14 cellular contexts compared by ENCODE assay signal in the genomic region with DNA sequence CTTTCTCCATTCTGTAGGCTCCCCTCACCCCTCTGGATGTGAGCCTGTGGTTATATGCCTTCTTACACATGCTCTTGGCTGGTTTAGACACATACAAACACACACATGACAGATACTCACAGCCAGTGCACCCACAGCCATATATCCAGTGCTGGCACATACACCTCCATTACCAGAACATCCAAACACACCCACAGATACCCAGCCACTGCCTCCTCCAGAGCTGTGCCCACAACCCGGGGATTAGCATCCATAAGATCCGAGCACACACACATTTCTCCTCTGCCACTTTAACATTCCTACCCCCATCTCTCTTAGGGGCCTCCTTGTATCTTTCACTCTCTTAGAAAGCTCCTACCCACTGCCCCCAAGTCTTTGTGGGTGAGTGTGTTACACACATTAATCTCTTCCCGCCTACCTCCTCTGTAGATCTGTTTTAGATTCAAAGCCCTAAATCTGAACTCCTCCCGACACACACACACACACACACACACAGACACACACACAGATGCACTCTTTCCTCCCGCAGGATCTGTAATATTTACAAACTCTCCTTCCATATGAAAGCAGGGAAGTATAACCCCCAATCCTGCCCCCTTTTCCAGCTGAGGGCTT. TPM values are rescaled to one million over a fixed set of nuclear protein-coding genes. Genes with fewer than 3 reads are reported as not detected.
DNase-seq lines count a peak whose midpoint lies in the region; ATAC-seq and TF ChIP-seq lines count a peak whose summit lies in the region.
"Had no signal": no experiment of that assay in that cellular context is flagged by ENCODE, and none has a peak within 500 bp of the region (broad histone marks: within the 10 kb centered on the region; RNA-seq: fewer than 3 reads in every experiment).

No MANE protein-coding gene starts in this region.

- H3K4me3 Mint-ChIP-seq in stimulated activated naive CD8-positive, alpha-beta T cell treated with anti-CD3 and anti-CD28 coated beads, Interleukin-15, Interleukin-2, amounts not matched to agents 100 ng/mL and 50 ng/mL, for 24 hours: no peak overlapping the region
- H3K4me3 Mint-ChIP-seq in chondrocyte (ENCODE audit: unreplicated experiment) (peak overlapping the region; percentile 8), neural progenitor cell (peak overlapping the region; percentile 89)

- no peak overlapping the region for H3K4me3 ChIP-seq in neural progenitor cell

- peaks cover 56% of the 10 kb centered on the region for H3K36me3 Mint-ChIP-seq in stimulated activated naive CD8-positive, alpha-beta T cell treated with anti-CD3 and anti-CD28 coated beads, Interleukin-15, Interleukin-2, amounts not matched to agents 100 ng/mL and 50 ng/mL, for 24 hours (ENCODE audit: low read depth)
- H3K36me3 Mint-ChIP-seq in chondrocyte (ENCODE audit: low read depth) (peaks cover 37% of the 10 kb centered on the region), neural progenitor cell (peaks cover 29% of the 10 kb centered on the region)

- no peak overlapping the region for H3K9ac ChIP-seq in neural progenitor cell

- no peaks in the 10 kb centered on the region for H3K9me3 ChIP-seq in neural progenitor cell (ENCODE audit: low read depth)

- peak overlapping the region; percentile 12 for H3K4me2 ChIP-seq in neural progenitor cell

- DNase-seq in stimulated activated naive CD8-positive, alpha-beta T cell treated with anti-CD3 and anti-CD28 coated beads, Interleukin-15, Interleukin-2, amounts not matched to agents 100 U/mL and 50 U/mL, for 24 hours: no peak
- no peak for DNase-seq in chondrocyte (ENCODE audit: low spot score)
- DNase-seq in neural progenitor cell (ENCODE audit: low spot score): no peak
- no peak for DNase-seq in posterior cingulate gyrus
- no peak for DNase-seq in A172 (ENCODE audit: low spot score)
- DNase-seq: DMS153; effector CD8-positive, alpha-beta T cell; kidney; NCI-H2029 had no signal

- no peaks in the 10 kb centered on the region for H3K9me3 Mint-ChIP-seq in stimulated activated naive CD8-positive, alpha-beta T cell treated with anti-CD3 and anti-CD28 coated beads, Interleukin-15, Interleukin-2, amounts not matched to agents 100 ng/mL and 50 ng/mL, for 24 hours
- H3K9me3 Mint-ChIP-seq in chondrocyte (ENCODE audit: low read depth) (no peaks in the 10 kb centered on the region), neural progenitor cell (no peaks in the 10 kb centered on the region)

- no peaks in the 10 kb centered on the region for H3K27me3 ChIP-seq in neural progenitor cell

- peaks cover 50% of the 10 kb centered on the region for H3K4me1 Mint-ChIP-seq in stimulated activated naive CD8-positive, alpha-beta T cell treated with anti-CD3 and anti-CD28 coated beads, Interleukin-15, Interleukin-2, amounts not matched to agents 100 ng/mL and 50 ng/mL, for 24 hours (ENCODE audit: low read depth)
- H3K4me1 Mint-ChIP-seq in chondrocyte (ENCODE audit: low read depth): peaks cover 63% of the 10 kb centered on the region
- peaks cover 77% of the 10 kb centered on the region for H3K4me1 Mint-ChIP-seq in neural progenitor cell

- TF ChIP-seq CTCF in chondrocyte (IDR thresholded peaks at IDR 0.05) (no peak), neural progenitor cell (IDR thresholded peaks at IDR 0.05) (no peak)

- H3K4me1 ChIP-seq in neural progenitor cell: peaks cover 68% of the 10 kb centered on the region

- ATAC-seq in stimulated activated naive CD8-positive, alpha-beta T cell treated with anti-CD3 and anti-CD28 coated beads, Interleukin-15, Interleukin-2, amounts not matched to agents 100 U/mL and 50 U/mL, for 24 hours: no peak
- ATAC-seq in GM19397 (IDR thresholded peaks at IDR 0.05; ENCODE audit: unreplicated experiment) (no peak), HG03565 (IDR thresholded peaks at IDR 0.05; ENCODE audit: unreplicated experiment) (no peak)
- ATAC-seq: HCT116 had no signal

- H3F3A ChIP-seq in neural progenitor cell (ENCODE audit: low read depth): peaks cover 50% of the 10 kb centered on the region

- peaks cover 73% of the 10 kb centered on the region for H4K20me1 ChIP-seq in neural progenitor cell (ENCODE audit: low read depth)

- no peak overlapping the region for H3K27ac ChIP-seq in neural progenitor cell

- H3K79me2 ChIP-seq in neural progenitor cell (ENCODE audit: low read depth): peaks cover 25% of the 10 kb centered on the region

- no peak overlapping the region for H2AFZ ChIP-seq in neural progenitor cell (replicated peaks)

- no peaks in the 10 kb centered on the region for H3K27me3 Mint-ChIP-seq in stimulated activated naive CD8-positive, alpha-beta T cell treated with anti-CD3 and anti-CD28 coated beads, Interleukin-15, Interleukin-2, amounts not matched to agents 100 ng/mL and 50 ng/mL, for 24 hours
- H3K27me3 Mint-ChIP-seq in chondrocyte (ENCODE audit: low read depth) (no peaks in the 10 kb centered on the region), neural progenitor cell (ENCODE audit: insufficient read depth, low read depth) (peaks cover 12% of the 10 kb centered on the region)

- peak overlapping the region; percentile 59 for H3K27ac Mint-ChIP-seq in stimulated activated naive CD8-positive, alpha-beta T cell treated with anti-CD3 and anti-CD28 coated beads, Interleukin-15, Interleukin-2, amounts not matched to agents 100 ng/mL and 50 ng/mL, for 24 hours
- H3K27ac Mint-ChIP-seq in chondrocyte (ENCODE audit: unreplicated experiment) (peak overlapping the region; percentile 99), neural progenitor cell (peak overlapping the region; percentile 67)

- peaks cover 5% of the 10 kb centered on the region for H3K36me3 ChIP-seq in neural progenitor cell

- intact Hi-C loops in posterior cingulate gyrus (cut with DNase I): loop anchor here (5.0 kb wide), 1 partner anchor 43 kb away; no protein-coding TSS in a partner anchor

RNA-seq across cellular contexts. Expression of gene PEA15, which starts 4.0 kb away (rescaled TPM):
- total RNA-seq in chondrocyte (166 to 335 TPM (median 325 TPM) in 3 replicates), neural progenitor cell (ENCODE audit: low replicate concordance) (39.1 and 63.5 TPM in 2 replicates)
- total RNA-seq in A172 (2014; rRNA removed; shearing (Covaris generic)): 194 and 307 TPM in 2 replicates

RNA-seq across cellular contexts. Expression of gene CASQ1, which starts 18.8 kb away (rescaled TPM):
- total RNA-seq in chondrocyte: 0.23 to 0.25 TPM in 2 of 3 replicates, not detected in the other
- total RNA-seq in neural progenitor cell (ENCODE audit: low replicate concordance): 0.50 TPM in 1 of 2 replicates, not detected in the other
- 0.22 and 0.60 TPM in 2 replicates for total RNA-seq in A172 (2014; rRNA removed; shearing (Covaris generic))
- total RNA-seq: activated CD8-positive, alpha-beta memory T cell treated with anti-CD3 and anti-CD28 coated beads for 36 hours had no signal

RNA-seq across cellular contexts. Expression of gene DCAF8, which starts 53.2 kb away (rescaled TPM):
- total RNA-seq in chondrocyte (88.4 to 130 TPM (median 93.7 TPM) in 3 replicates), neural progenitor cell (ENCODE audit: low replicate concordance) (105 and 132 TPM in 2 replicates)
- 86.5 and 90.0 TPM in 2 replicates for total RNA-seq in A172 (2014; rRNA removed; shearing (Covaris generic))

RNA-seq across cellular contexts. Expression of gene ATP1A4, which starts 57.7 kb away (rescaled TPM):
- not detected in 3 replicates for total RNA-seq in chondrocyte
- 0.17 and 0.62 TPM in 2 replicates for total RNA-seq in neural progenitor cell (ENCODE audit: low replicate concordance)
- total RNA-seq in A172 (2014; rRNA removed; shearing (Covaris generic)): not detected in 2 replicates
- total RNA-seq: activated CD8-positive, alpha-beta memory T cell treated with anti-CD3 and anti-CD28 coated beads for 36 hours had no signal
